ENCODE assay signal across 8 cellular contexts in the genomic region with DNA sequence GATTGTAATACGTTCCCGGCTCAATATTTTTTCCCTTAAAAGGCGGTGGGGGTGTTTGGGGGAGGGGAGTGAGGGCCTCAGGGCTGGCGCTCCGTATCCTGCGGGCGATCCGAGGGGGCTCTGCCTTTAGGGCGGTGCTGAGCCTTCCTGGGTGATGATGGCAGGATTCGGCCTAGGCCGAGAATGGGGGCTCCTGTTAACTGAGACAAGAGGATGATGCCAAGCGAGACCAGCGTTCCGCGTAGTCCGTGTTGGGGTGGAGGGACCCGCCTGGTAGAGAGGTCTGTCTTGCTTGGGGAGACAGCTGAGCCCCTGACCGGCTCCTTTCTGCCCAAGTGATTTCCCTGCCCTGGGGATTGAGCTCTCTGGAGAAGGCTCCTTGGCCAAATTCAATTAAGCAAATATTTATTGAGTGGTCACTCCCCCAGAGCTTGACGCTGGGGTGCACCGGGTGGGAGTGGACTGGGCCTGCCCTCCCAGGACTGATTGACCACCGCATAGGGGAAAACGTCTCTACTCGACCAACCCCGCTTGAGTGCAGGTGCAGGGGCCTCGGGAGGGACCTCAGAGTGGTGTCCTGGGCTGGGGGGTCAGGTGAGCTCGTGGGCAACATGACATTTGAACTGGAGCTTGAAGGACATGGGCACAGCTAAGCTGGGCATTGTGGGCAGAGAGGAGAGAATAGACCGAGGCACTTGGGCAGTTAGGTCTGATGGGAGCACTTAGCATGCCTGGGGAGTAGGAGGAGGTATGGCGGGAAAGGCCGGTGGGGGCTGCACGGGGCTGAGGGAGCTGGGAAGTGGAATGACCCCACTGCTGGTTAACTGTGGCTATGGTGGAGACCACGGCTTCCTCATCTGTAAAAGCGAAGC. TPM values are rescaled to one million over a fixed set of nuclear protein-coding genes. Genes with fewer than 3 reads are reported as not detected.
A peak's percentile ranks its signal among the peaks of the same experiment; 100 is the strongest.
DNase-seq lines count a peak whose midpoint lies in the region; ATAC-seq and TF ChIP-seq lines count a peak whose summit lies in the region.

No MANE protein-coding gene starts in this region.

- no peak overlapping the region for H2BK120ac ChIP-seq in mesendoderm (ENCODE audit: low read depth, low read length)

- peaks cover 4% of the 10 kb centered on the region for H3K4me1 ChIP-seq in adipocyte (ENCODE audit: control insufficient read depth, insufficient read depth, low read length)
- H3K4me1 ChIP-seq in mesendoderm (ENCODE audit: control insufficient read depth, low read depth, low read length): no peaks in the 10 kb centered on the region
- H3K4me1 ChIP-seq in thoracic aorta (ENCODE audit: control insufficient read depth in 1 of 2, low read depth in 2 of 2): peaks cover 10 to 16% of the 10 kb centered on the region in 2 donors

- H3K36me3 Mint-ChIP-seq in activated CD4-positive, alpha-beta T cell treated with anti-CD3 and anti-CD28 coated beads, Interleukin-2, amount 10 ng/mL, durations not matched to agents 7 days and 5 days (ENCODE audit: low read depth): no peaks in the 10 kb centered on the region

- H2BK15ac ChIP-seq in mesendoderm (replicated peaks; ENCODE audit: low read depth): no peak overlapping the region

- H3K4me3 Mint-ChIP-seq in activated CD4-positive, alpha-beta T cell treated with anti-CD3 and anti-CD28 coated beads, Interleukin-2, amount 10 ng/mL, durations not matched to agents 7 days and 5 days: peak overlapping the region; percentile 59

- no peak overlapping the region for H3K27ac Mint-ChIP-seq in activated CD4-positive, alpha-beta T cell treated with anti-CD3 and anti-CD28 coated beads, Interleukin-2, amount 10 ng/mL, durations not matched to agents 7 days and 5 days

- H3K36me3 ChIP-seq in adipocyte (ENCODE audit: control insufficient read depth, insufficient read depth, low read length, severe bottlenecking) (no peaks in the 10 kb centered on the region), mesendoderm (ENCODE audit: control insufficient read depth, insufficient read depth, low read length) (no peaks in the 10 kb centered on the region), thoracic aorta (no peaks in the 10 kb centered on the region)

- TF ChIP-seq CTCF in thoracic aorta (IDR thresholded peaks at IDR 0.05): no peak

- POLR2A ChIA-PET in activated CD4-positive, alpha-beta T cell treated with anti-CD3 and anti-CD28 coated beads, Interleukin-2, amount 10 ng/mL, durations not matched to agents 7 days and 5 days (lab: Charles Lee): no interaction called here

- CTCF ChIA-PET in activated CD4-positive, alpha-beta T cell treated with anti-CD3 and anti-CD28 coated beads, Interleukin-2, amount 10 ng/mL, durations not matched to agents 7 days and 5 days (lab: Charles Lee): interaction anchor here (1.2 to 1.9 kb wide), 2 partner anchors 10 to 36 kb away, joined by 3 to 4 read pairs; no protein-coding TSS in a partner anchor

- peaks cover 2% of the 10 kb centered on the region for H3K79me1 ChIP-seq in mesendoderm (ENCODE audit: low read length)

- H4K8ac ChIP-seq in mesendoderm (ENCODE audit: low read depth, low read length): no peak overlapping the region

- H2AK5ac ChIP-seq in mesendoderm (ENCODE audit: low read length): no peak overlapping the region

- ATAC-seq in thoracic aorta (ENCODE audit: insufficient number of reproducible peaks, low FRiP score, low read depth): no peak
- ATAC-seq in HG02973 (IDR thresholded peaks at IDR 0.05; ENCODE audit: unreplicated experiment): no peak
- ATAC-seq in GM21529 (IDR thresholded peaks at IDR 0.05; ENCODE audit: unreplicated experiment): no peak
- ATAC-seq in GM18861 (IDR thresholded peaks at IDR 0.05; ENCODE audit: unreplicated experiment): no peak

- H3K4me2 ChIP-seq in mesendoderm (ENCODE audit: low read length): peak overlapping the region; percentile 49

- H2BK5ac ChIP-seq in mesendoderm (ENCODE audit: low read length): no peak overlapping the region

- no peak for DNase-seq in activated CD4-positive, alpha-beta T cell treated with anti-CD3 and anti-CD28 coated beads, Interleukin-2, amount 10 ng/mL, durations not matched to agents 7 days and 5 days
- DNase-seq in activated CD4-positive, alpha-beta T cell treated with anti-CD3 and anti-CD28 coated beads for 4 hours: no peak
- peak; percentile 12 for DNase-seq in adipocyte (ENCODE audit: low read depth)
- no peak for DNase-seq in mesendoderm
- DNase-seq in thoracic aorta (ENCODE audit: low spot score): no peak

- H3K23ac ChIP-seq in mesendoderm (ENCODE audit: low read length): no peak overlapping the region

- no peaks in the 10 kb centered on the region for H3K9me3 Mint-ChIP-seq in activated CD4-positive, alpha-beta T cell treated with anti-CD3 and anti-CD28 coated beads, Interleukin-2, amount 10 ng/mL, durations not matched to agents 7 days and 5 days

- no peaks in the 10 kb centered on the region for H3K79me2 ChIP-seq in mesendoderm (ENCODE audit: control insufficient read depth, insufficient read depth, low read length)

- H3K27me3 ChIP-seq in adipocyte (replicated peaks; ENCODE audit: control insufficient read depth, insufficient read depth, low read length) (peaks cover 25% of the 10 kb centered on the region), mesendoderm (ENCODE audit: insufficient read depth, low read length, poor library complexity) (peaks cover 6% of the 10 kb centered on the region), thoracic aorta (replicated peaks; ENCODE audit: insufficient read depth) (no peaks in the 10 kb centered on the region)

- WGBS in mesendoderm (ENCODE audit: extremely low coverage, insufficient coverage, low lambda C conversion rate): no CpG with 5 or more reads among the region's 32 CpGs

- peak overlapping the region; percentile 44 for H3K56ac ChIP-seq in mesendoderm (ENCODE audit: low read length)

- H3K9ac ChIP-seq in adipocyte (ENCODE audit: low read length) (no peak overlapping the region), mesendoderm (ENCODE audit: low read length) (peak overlapping the region; percentile 62)

- H3K4me1 Mint-ChIP-seq in activated CD4-positive, alpha-beta T cell treated with anti-CD3 and anti-CD28 coated beads, Interleukin-2, amount 10 ng/mL, durations not matched to agents 7 days and 5 days: peaks cover 9% of the 10 kb centered on the region

- peaks cover 40% of the 10 kb centered on the region for H3K27me3 Mint-ChIP-seq in activated CD4-positive, alpha-beta T cell treated with anti-CD3 and anti-CD28 coated beads, Interleukin-2, amount 10 ng/mL, durations not matched to agents 7 days and 5 days

- H3K9me3 ChIP-seq in adipocyte (ENCODE audit: control insufficient read depth, low read length): no peaks in the 10 kb centered on the region
- no peaks in the 10 kb centered on the region for H3K9me3 ChIP-seq in thoracic aorta

- H3K4ac ChIP-seq in mesendoderm (ENCODE audit: low read depth, low read length): no peak overlapping the region

- no peak overlapping the region for H3K18ac ChIP-seq in mesendoderm (ENCODE audit: low read length)

- no peak overlapping the region for H3K4me3 ChIP-seq in adipocyte (ENCODE audit: low read length)
- peak overlapping the region; percentile 21 for H3K4me3 ChIP-seq in mesendoderm (ENCODE audit: low read length)
- peak overlapping the region; percentile 84 for H3K4me3 ChIP-seq in thoracic aorta

- H3K27ac ChIP-seq in mesendoderm (ENCODE audit: low read depth, low read length) (no peak overlapping the region), thoracic aorta (no peak overlapping the region)

- H4K5ac ChIP-seq in mesendoderm (ENCODE audit: low read length): no peak overlapping the region

RNA-seq across cellular contexts. Expression of gene GNAZ, which starts 1.1 kb away (rescaled TPM):
- total RNA-seq in activated CD4-positive, alpha-beta T cell treated with anti-CD3 and anti-CD28 coated beads, Interleukin-2, amount 10 ng/mL, durations not matched to agents 7 days and 5 days: under 1 TPM; 0.35 to 0.37 TPM
- polyA plus RNA-seq in mesendoderm (2013, experiment 1 of 2): 4.0 TPM
- polyA plus RNA-seq in mesendoderm (2013, experiment 2 of 2): 3.9 TPM
- total RNA-seq in thoracic aorta: 1 to 10 TPM; 3.9 to 5.4 TPM
